30 cellular contexts compared by ENCODE assay signal in the genomic region with DNA sequence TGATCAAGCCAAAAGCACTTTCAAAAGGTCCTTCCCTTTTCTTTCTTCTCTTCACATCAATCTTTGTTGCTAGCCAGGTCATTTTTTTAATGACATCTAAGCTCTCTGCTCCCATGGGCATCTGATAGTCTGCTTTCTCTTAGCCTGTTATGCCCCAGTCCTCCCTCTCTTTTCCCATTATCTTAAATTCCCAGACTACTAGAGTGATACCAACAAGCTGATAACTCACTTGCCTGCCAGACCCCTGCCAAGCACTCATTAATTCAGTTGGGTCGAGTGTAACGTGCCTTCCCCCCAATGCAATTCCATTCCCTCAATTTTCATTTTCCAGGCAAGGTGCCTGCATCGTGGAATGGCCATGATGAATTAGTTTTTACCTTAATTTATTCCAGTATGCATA.
"Had no signal": no experiment of that assay in that cellular context is flagged by ENCODE, and none has a peak within 500 bp of the region (broad histone marks: within the 10 kb centered on the region; RNA-seq: fewer than 3 reads in every experiment).

No MANE protein-coding gene starts in this region.

- ATAC-seq: left cardiac atrium; left lung; lower lobe of right lung; mucosa of descending colon; naive thymus-derived CD4-positive, alpha-beta T cell; natural killer cell treated with Interleukin-12 subunit alpha and Interleukin-12 subunit beta and Interleukin-15 and Interleukin-18, amount 100 ng/mL, for 72 hours; pancreas; right cardiac atrium; sciatic nerve; stimulated activated memory B cell treated with anti-CD40 and anti-IgM and Interleukin-4, amounts not matched to agents 10 μg/mL and 1 μg/mL and 100 μg/mL, for 72 hours; stimulated activated naive CD8-positive, alpha-beta T cell treated with anti-CD3 and anti-CD28 coated beads, Interleukin-15, amount 100 ng/mL, for 72 hours had no signal

- H3K9me3 Mint-ChIP-seq: type B pancreatic cell had no signal

- H3K36me3 ChIP-seq: left lung, lower lobe of right lung, pancreas, prostate gland, tibial nerve, uterus had no signal

- H3K27ac Mint-ChIP-seq: naive thymus-derived CD4-positive, alpha-beta T cell; natural killer cell treated with Interleukin-12 subunit alpha and Interleukin-12 subunit beta and Interleukin-15 and Interleukin-18, amount 100 ng/mL, for 72 hours; stimulated activated memory B cell treated with anti-CD40 and anti-IgM and Interleukin-4, amounts not matched to agents 10 μg/mL and 1 μg/mL and 100 μg/mL, for 72 hours; type B pancreatic cell had no signal

- H3K4me3 Mint-ChIP-seq: naive thymus-derived CD4-positive, alpha-beta T cell; natural killer cell treated with Interleukin-12 subunit alpha and Interleukin-12 subunit beta and Interleukin-15 and Interleukin-18, amount 100 ng/mL, for 72 hours; stimulated activated memory B cell treated with anti-CD40 and anti-IgM and Interleukin-4, amounts not matched to agents 10 μg/mL and 1 μg/mL and 100 μg/mL, for 72 hours; stimulated activated naive CD8-positive, alpha-beta T cell treated with anti-CD3 and anti-CD28 coated beads, Interleukin-15, amount 100 ng/mL, for 72 hours; type B pancreatic cell had no signal

- H3K27me3 ChIP-seq: left lung, pancreas, tibial nerve, uterus had no signal

- H3K9me3 ChIP-seq: left lung, lower lobe of right lung, mucosa of descending colon, pancreas, prostate gland, tibial nerve, uterus had no signal

- H3K4me1 ChIP-seq: left lung, lower lobe of right lung, pancreas, prostate gland, uterus had no signal

- H3K4me1 Mint-ChIP-seq: stimulated activated memory B cell treated with anti-CD40 and anti-IgM and Interleukin-4, amounts not matched to agents 10 μg/mL and 1 μg/mL and 100 μg/mL, for 72 hours; stimulated activated naive CD8-positive, alpha-beta T cell treated with anti-CD3 and anti-CD28 coated beads, Interleukin-15, amount 100 ng/mL, for 72 hours had no signal

- H3K4me3 ChIP-seq: left lung, lower lobe of right lung, mucosa of descending colon, pancreas, prostate gland, skin epidermis, tibial nerve, uterus had no signal

- H3K27me3 Mint-ChIP-seq: naive thymus-derived CD4-positive, alpha-beta T cell; natural killer cell treated with Interleukin-12 subunit alpha and Interleukin-12 subunit beta and Interleukin-15 and Interleukin-18, amount 100 ng/mL, for 72 hours; stimulated activated memory B cell treated with anti-CD40 and anti-IgM and Interleukin-4, amounts not matched to agents 10 μg/mL and 1 μg/mL and 100 μg/mL, for 72 hours; stimulated activated naive CD8-positive, alpha-beta T cell treated with anti-CD3 and anti-CD28 coated beads, Interleukin-15, amount 100 ng/mL, for 72 hours had no signal

- H3K27ac ChIP-seq: left lung, lower lobe of right lung, pancreas, prostate gland, skin epidermis, tibial nerve, uterus had no signal

- DNase-seq: hippocampal formation; kidney glomerular epithelial cell; left cardiac atrium; left lung; lower lobe of right lung; mammary epithelial cell; mesenchymal stem cell; midbrain; mucosa of descending colon; naive thymus-derived CD4-positive, alpha-beta T cell; nucleus accumbens; pancreas; posterior cingulate gyrus; retina; right cardiac atrium; stimulated activated CD4-positive, alpha-beta T cell treated with anti-CD3 and anti-CD28 coated beads, Interleukin-12 subunit alpha, Interleukin-12 subunit beta, amount 100 ng/mL, for 4 hours; stimulated activated CD4-positive, alpha-beta T cell treated with anti-CD3 and anti-CD28 coated beads, Interleukin-15, amount 100 ng/mL, for 24 hours; stimulated activated CD4-positive, alpha-beta T cell treated with anti-CD3 and anti-CD28 coated beads, Interleukin-4, amount 100 ng/mL, for 4 hours; stimulated activated CD8-positive, alpha-beta memory T cell treated with anti-CD3 and anti-CD28 coated beads, Interleukin-4, amount 100 ng/mL, for 48 hours; stimulated activated naive CD4-positive, alpha-beta T cell treated with Interleukin-2 at 50 U/mL for 16 hours; stimulated activated naive CD8-positive, alpha-beta T cell treated with anti-CD3 and anti-CD28 coated beads, Interleukin-15, amount 100 ng/mL, for 72 hours; substantia nigra; uterus had no signal

- H3K36me3 Mint-ChIP-seq: naive thymus-derived CD4-positive, alpha-beta T cell; natural killer cell treated with Interleukin-12 subunit alpha and Interleukin-12 subunit beta and Interleukin-15 and Interleukin-18, amount 100 ng/mL, for 72 hours; stimulated activated memory B cell treated with anti-CD40 and anti-IgM and Interleukin-4, amounts not matched to agents 10 μg/mL and 1 μg/mL and 100 μg/mL, for 72 hours; type B pancreatic cell had no signal
